ENCODE assay signal across 31 cellular contexts in the genomic region with DNA sequence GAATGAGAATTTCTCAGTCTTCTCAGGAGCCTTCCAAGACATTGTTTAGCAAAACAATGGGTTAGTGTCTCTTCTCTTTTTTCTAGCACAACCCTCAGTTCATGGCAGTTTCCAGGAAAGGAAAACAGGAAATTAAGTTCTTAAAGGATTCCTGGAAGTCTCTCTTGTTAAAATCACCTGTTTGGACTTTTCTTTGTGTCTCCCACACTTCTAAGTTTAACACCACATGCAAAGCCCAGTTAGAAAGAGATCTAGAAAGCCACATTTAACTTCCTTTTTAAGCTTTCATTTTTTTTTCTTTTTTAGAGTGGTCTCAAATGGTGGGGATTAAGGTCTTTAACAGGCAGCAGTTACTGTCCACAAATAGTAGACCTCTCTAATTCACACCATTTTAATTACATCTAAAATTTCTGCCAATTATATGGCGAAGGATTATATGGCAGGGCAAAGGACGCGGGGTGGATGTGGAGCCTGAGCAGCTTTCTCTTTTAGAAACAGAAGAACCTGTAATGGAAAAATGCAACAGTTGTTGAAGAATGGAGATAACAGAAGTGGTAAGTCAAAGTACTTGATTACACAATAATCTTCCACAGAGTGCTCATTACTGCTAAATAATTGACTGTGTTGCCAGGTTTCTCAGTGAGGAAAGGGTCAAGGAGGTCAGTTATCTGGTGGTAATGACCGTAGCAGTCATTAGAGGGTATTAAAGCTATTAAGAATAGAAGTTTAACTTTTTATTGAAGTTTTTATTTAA.
A peak's percentile ranks its signal among the peaks of the same experiment; 100 is the strongest.
DNase-seq lines count a peak whose midpoint lies in the region; ATAC-seq, FAIRE-seq and TF ChIP-seq lines count a peak whose summit lies in the region.
"Had no signal": no experiment of that assay in that cellular context is flagged by ENCODE, and none has a peak within 500 bp of the region (broad histone marks: within the 10 kb centered on the region; RNA-seq: fewer than 3 reads in every experiment).

No MANE protein-coding gene starts in this region.

- H3K9me3 ChIP-seq in DND-41 (ENCODE audit: insufficient read depth, low read length, severe bottlenecking) (no peaks in the 10 kb centered on the region), HepG2 (ENCODE audit: low read length) (no peaks in the 10 kb centered on the region)
- H3K9me3 ChIP-seq: A549, breast epithelium, psoas muscle, thoracic aorta, uterus had no signal

- no peak for TF ChIP-seq RAD21 in HepG2 (CRISPR knock-in tag; IDR thresholded peaks at IDR 0.05)

- WGBS in HepG2 (ENCODE audit: low lambda C conversion rate), result 36% methylated on average over 4 of the region's 4 CpGs

- H3K36me3 ChIP-seq in DND-41 (ENCODE audit: insufficient read depth, low read length) (no peaks in the 10 kb centered on the region), HepG2 (replicated peaks in 1 of 2; ENCODE audit: control insufficient read depth in 1 of 2, insufficient read depth in 2 of 2, low read length in 2 of 2) (no peaks in the 10 kb centered on the region)
- H3K36me3 ChIP-seq: breast epithelium, thoracic aorta, uterus had no signal

- no peak for TF ChIP-seq EP300 in HepG2 (IDR thresholded peaks at IDR 0.05; ENCODE audit: low read depth in 2 of 2, low read length in 2 of 2)
- no peak for TF ChIP-seq EP300 in HepG2 (CRISPR knock-in tag; IDR thresholded peaks at IDR 0.05; ENCODE audit: borderline replicate concordance)

- TF ChIP-seq POLR2A in HepG2 (IDR thresholded peaks at IDR 0.05; ENCODE audit: insufficient read depth in 1 of 2, low read depth in 2 of 2, low read length in 2 of 2), result no peak

- H3K4me1 ChIP-seq in DND-41 (ENCODE audit: insufficient read depth, low read length), result peaks cover 11% of the 10 kb centered on the region
- H3K4me1 ChIP-seq in HepG2 (ENCODE audit: insufficient read depth, low read length), result no peaks in the 10 kb centered on the region
- H3K4me1 ChIP-seq: A549, breast epithelium, uterus had no signal

- POLR2A ChIA-PET in HepG2 (lab: Yijun Ruan, JAX) (no interaction called here), HEK293T (lab: Yijun Ruan, JAX) (no interaction called here)

- intact Hi-C loops in HepG2 (cut with micrococcal nuclease; ENCODE audit: unreplicated experiment), result no loop called here

- TF ChIP-seq CTCF in DND-41 (IDR thresholded peaks at IDR 0.05; ENCODE audit: borderline replicate concordance, extremely low read depth, low read length, poor library complexity, severe bottlenecking), result no peak
- TF ChIP-seq CTCF in HepG2 (CRISPR knock-in tag; IDR thresholded peaks at IDR 0.05), result no peak

- H3K27ac ChIP-seq in DND-41 (ENCODE audit: low read length) (no peak overlapping the region), HepG2 (ENCODE audit: extremely low read length, insufficient read depth, low read length) (no peak overlapping the region)
- H3K27ac ChIP-seq: A549, breast epithelium, psoas muscle, thoracic aorta, uterus had no signal

- ATAC-seq in DND-41 (ENCODE audit: insufficient read depth, low read depth) (peak; percentile 62), HepG2 (no peak)
- ATAC-seq: A549; activated T-helper 17 cell treated with anti-CD3 and anti-CD28 coated beads, Interleukin-2, amount 50 U/mL, for 72 hours; left colon; Panc1; psoas muscle; T-cell had no signal

- no peaks in the 10 kb centered on the region for H3K79me2 ChIP-seq in DND-41 (ENCODE audit: insufficient read depth, low read length)
- H3K79me2 ChIP-seq in HepG2 (ENCODE audit: insufficient read depth, low read length), result no peaks in the 10 kb centered on the region

- H4K20me1 ChIP-seq in DND-41 (ENCODE audit: insufficient read depth, low read length) (no peaks in the 10 kb centered on the region), HepG2 (ENCODE audit: insufficient read depth, low read length) (no peaks in the 10 kb centered on the region)

- no peak overlapping the region for H3K4me2 ChIP-seq in DND-41 (ENCODE audit: insufficient read depth, low read length)
- no peak overlapping the region for H3K4me2 ChIP-seq in HepG2 (ENCODE audit: low read depth, low read length)
- H3K4me2 ChIP-seq: A549 had no signal

- H2AFZ ChIP-seq in DND-41 (ENCODE audit: low read depth, low read length), result no peak overlapping the region
- no peak overlapping the region for H2AFZ ChIP-seq in HepG2 (ENCODE audit: low read length)

- FAIRE-seq in HepG2 (lab: Jason Lieb, UNC), result no peak

- no peaks in the 10 kb centered on the region for H3K27me3 ChIP-seq in DND-41 (ENCODE audit: insufficient read depth, low read length, poor library complexity)
- no peaks in the 10 kb centered on the region for H3K27me3 ChIP-seq in HepG2 (ENCODE audit: control insufficient read depth in 1 of 2, insufficient read depth in 2 of 2, low read length in 2 of 2)
- H3K27me3 ChIP-seq: breast epithelium, uterus had no signal

- DNase-seq in NCI-H1417 (lab: John Stamatoyannopoulos, UW) (peak in 2 of 3 experiments; percentile 15 to 76), NCI-H1417 treated with DMSO at 0.1 percent for 48 hours (lab: John Stamatoyannopoulos, UW) (no peak), DND-41 (no peak), NCI-H524 (lab: John Stamatoyannopoulos, UW) (peak; percentile 68 to 80), HepG2 (ENCODE audit: low spot score) (no peak), NCI-H446 treated with DMSO at 0.1 percent for 48 hours (lab: John Stamatoyannopoulos, UW) (no peak), NCI-H69 (lab: John Stamatoyannopoulos, UW) (no peak), HEK293T (ENCODE audit: extremely low spot score) (no peak)
- DNase-seq: activated CD4-positive, alpha-beta memory T cell treated with anti-CD3 and anti-CD28 coated beads, Interleukin-2, amount 10 ng/mL, durations not matched to agents 7 days and 5 days; activated CD4-positive, CD25-positive, alpha-beta regulatory T cell; activated naive CD4-positive, alpha-beta T cell treated with anti-CD3 and anti-CD28 coated beads, Interleukin-2, amount 50 U/mL, for 16 hours; AML-193; CD4-positive, alpha-beta T cell; effector memory CD4-positive, alpha-beta T cell; erythroblast; foreskin fibroblast; HFFc6; left colon; naive B cell; NCI-H1048; NCI-H2029 treated with DMSO at 0.1 percent for 48 hours; NK-92 treated with Interleukin-12 subunit alpha and Interleukin-12 subunit beta, amount 100 ng/mL, for 24 hours; nucleus accumbens; psoas muscle; T-cell; uterus had no signal

- BruUV-seq in HepG2 (replicated peaks; lab: Mats Ljungman, UMichigan), result no TSS peak

- H3K4me3 ChIP-seq in DND-41 (ENCODE audit: low read depth in 1 of 2, low read length in 2 of 2) (no peak overlapping the region), HepG2 (replicated peaks in 1 of 3; ENCODE audit: insufficient read depth in 1 of 3, low read depth in 2 of 3, low read length in 3 of 3) (no peak overlapping the region)
- H3K4me3 ChIP-seq: A549, breast epithelium, psoas muscle, thoracic aorta, uterus had no signal

- CTCF ChIA-PET in HepG2 (lab: Yijun Ruan, JAX; ENCODE audit: low intra/inter-chr PET ratio, low total read pairs) (no interaction called here), HEK293T (lab: Yijun Ruan, JAX) (interaction anchor here (0.6 to 0.7 kb wide), 2 partner anchors 288 to 1166 kb away, joined by 3 read pairs; no protein-coding TSS in a partner anchor)

- H3K9ac ChIP-seq in DND-41 (ENCODE audit: low read depth, low read length) (no peak overlapping the region), HepG2 (ENCODE audit: insufficient read depth, low read depth, low read length) (no peak overlapping the region)

- in situ Hi-C loops in HepG2 (cut with HindIII; ENCODE audit: extremely low pct_ligation_motif_present, low pct_unique_long_range_greater_than_20kb), result no loop called here

TF ChIP-seq in HepG2, 621 proteins besides CTCF, POLR2A, EP300 and RAD21:
- peak; percentile 70; the same call in 1 of the 2 replicates for TF ChIP-seq CEBPB (IDR thresholded peaks at IDR 0.05; ENCODE audit: borderline replicate concordance, low read depth, low read length)
- TF ChIP-seq ZNF337 (CRISPR knock-in tag; IDR thresholded peaks at IDR 0.05; ENCODE audit: borderline replicate concordance, low read depth), result no peak
- TF ChIP-seq SMC3 (IDR thresholded peaks at IDR 0.05; ENCODE audit: low read length), result no peak

TF ChIP-seq in HEK293T, 16 proteins besides CTCF, POLR2A, EP300 and RAD21:
- TF ChIP-seq NFRKB (IDR thresholded peaks at IDR 0.05) (no peak), ARNT (IDR thresholded peaks at IDR 0.05) (no peak), FOXM1 (IDR thresholded peaks at IDR 0.05; ENCODE audit: borderline replicate concordance) (no peak), ZNF384 (IDR thresholded peaks at IDR 0.05) (no peak), TARDBP (IDR thresholded peaks at IDR 0.05) (no peak), LEF1 (IDR thresholded peaks at IDR 0.05; ENCODE audit: borderline replicate concordance) (no peak), FOXK2 (IDR thresholded peaks at IDR 0.05) (no peak)
- TF ChIP-seq, protein P1, sequence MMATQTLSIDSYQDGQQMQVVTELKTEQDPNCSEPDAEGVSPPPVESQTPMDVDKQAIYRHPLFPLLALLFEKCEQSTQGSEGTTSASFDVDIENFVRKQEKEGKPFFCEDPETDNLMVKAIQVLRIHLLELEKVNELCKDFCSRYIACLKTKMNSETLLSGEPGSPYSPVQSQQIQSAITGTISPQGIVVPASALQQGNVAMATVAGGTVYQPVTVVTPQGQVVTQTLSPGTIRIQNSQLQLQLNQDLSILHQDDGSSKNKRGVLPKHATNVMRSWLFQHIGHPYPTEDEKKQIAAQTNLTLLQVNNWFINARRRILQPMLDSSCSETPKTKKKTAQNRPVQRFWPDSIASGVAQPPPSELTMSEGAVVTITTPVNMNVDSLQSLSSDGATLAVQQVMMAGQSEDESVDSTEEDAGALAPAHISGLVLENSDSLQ (IDR thresholded peaks at IDR 0.05), result no peak

Comparison
In these comparisons a context has a peak if more than half of its experiments do, and no peak if none do; other contexts are left out.
1. DNase-seq: peak in NCI-H1417 (2 of 3) and NCI-H524 (2 of 2); none in NCI-H1417 treated with DMSO at 0.1 percent for 48 hours (single experiment), DND-41 (single experiment), HepG2 (single experiment), NCI-H446 treated with DMSO at 0.1 percent for 48 hours (single experiment), NCI-H69 (single experiment) and HEK293T (single experiment).